Comparison of ENCODE assay signal across 13 cellular contexts in the genomic region with DNA sequence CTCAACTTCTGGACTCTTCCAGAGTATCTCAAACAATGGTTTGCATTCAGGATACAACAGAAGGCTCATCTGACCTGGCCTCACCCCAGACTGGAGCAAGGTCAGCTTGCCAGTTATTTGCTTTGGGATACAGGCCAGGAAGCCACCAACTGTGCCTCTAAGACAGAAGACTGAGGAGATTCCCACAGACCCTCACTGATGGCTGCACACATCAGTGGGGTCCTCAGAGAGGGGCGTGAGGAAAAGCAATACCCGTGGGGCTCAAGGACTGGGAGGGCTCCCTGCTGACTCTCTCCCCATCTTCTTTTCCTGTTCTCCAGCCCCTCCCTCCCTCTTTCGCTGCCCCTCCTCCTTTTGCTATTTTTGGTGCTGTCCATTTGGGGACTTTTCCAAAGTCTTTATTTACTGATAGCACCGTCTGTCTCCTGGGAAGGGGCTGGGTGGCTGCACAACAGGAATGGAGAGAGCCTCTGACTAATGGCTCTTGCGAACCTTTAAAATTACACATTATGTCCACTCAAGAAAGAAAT. TPM values are rescaled to one million over a fixed set of nuclear protein-coding genes. Genes with fewer than 3 reads are reported as not detected.
DNase-seq lines count a peak whose midpoint lies in the region; ATAC-seq and TF ChIP-seq lines count a peak whose summit lies in the region.
"Had no signal": no experiment of that assay in that cellular context is flagged by ENCODE, and none has a peak within 500 bp of the region (broad histone marks: within the 10 kb centered on the region; RNA-seq: fewer than 3 reads in every experiment).

No MANE protein-coding gene starts in this region.

- no peaks in the 10 kb centered on the region for H3K36me3 ChIP-seq in muscle layer of duodenum (ENCODE audit: control insufficient read depth in 1 of 2, insufficient read depth in 2 of 2, low read length in 2 of 2)
- no peaks in the 10 kb centered on the region for H3K36me3 ChIP-seq in MG63
- H3K36me3 ChIP-seq: colonic mucosa had no signal

- no peak for TF ChIP-seq POLR2A in GM18505 (IDR thresholded peaks at IDR 0.05; ENCODE audit: borderline replicate concordance, extremely low read depth, insufficient read depth, insufficient read length)

- H3K4me3 ChIP-seq in epithelial cell of proximal tubule (ENCODE audit: low read depth, low read length) (peak overlapping the region; percentile 28), muscle layer of duodenum (ENCODE audit: low read depth in 1 of 2, low read length in 2 of 2) (no peak overlapping the region), MG63 (no peak overlapping the region)
- H3K4me3 ChIP-seq: colonic mucosa, PC-9 had no signal

- ATAC-seq in Right ventricle myocardium inferior: peak; percentile 65
- ATAC-seq in GM18505 (IDR thresholded peaks at IDR 0.05; ENCODE audit: unreplicated experiment): no peak

- TF ChIP-seq CTCF in epithelial cell of proximal tubule (conservative IDR thresholded peaks at IDR 0.05; ENCODE audit: low read depth, low read length): no peak

- H3K4me1 ChIP-seq in muscle layer of duodenum (ENCODE audit: control insufficient read depth in 1 of 2, insufficient read depth in 2 of 2, low read length in 2 of 2): peaks cover 37 to 38% of the 10 kb centered on the region in 2 donors

- H3K27ac ChIP-seq in muscle layer of duodenum (ENCODE audit: low read length): peak overlapping the region; percentile 50
- H3K27ac ChIP-seq: PC-9, VCaP had no signal

- H3K27me3 ChIP-seq in muscle layer of duodenum (ENCODE audit: low read depth, low read length): no peaks in the 10 kb centered on the region
- no peaks in the 10 kb centered on the region for H3K27me3 ChIP-seq in MG63
- H3K27me3 ChIP-seq: colonic mucosa had no signal

- peak; percentile 70 for DNase-seq in Right ventricle myocardium inferior (ENCODE audit: missing footprints)
- DNase-seq in cardiac septum (ENCODE audit: low spot score): no peak
- DNase-seq in epithelial cell of proximal tubule (ENCODE audit: low read depth): peak; percentile 84
- DNase-seq in MG63: no peak
- DNase-seq in SKM-1 treated with dmso at 0.1 percent for 144 hours (lab: John Stamatoyannopoulos, UW; ENCODE audit: unreplicated experiment): no peak
- DNase-seq in NCI-H146 (lab: John Stamatoyannopoulos, UW): no peak
- DNase-seq: colonic mucosa, naive B cell, NCI-H1105 treated with DMSO at 0.1 percent for 48 hours, PC-9 had no signal

- H3K9me3 ChIP-seq in muscle layer of duodenum (ENCODE audit: control insufficient read depth in 1 of 2, low read length in 2 of 2) (no peaks in the 10 kb centered on the region), MG63 (no peaks in the 10 kb centered on the region)
- H3K9me3 ChIP-seq: colonic mucosa had no signal

- intact Hi-C loops in Right ventricle myocardium inferior (cut with DNase I) (loop anchor here (10.0 kb wide), 1 partner anchor 372 kb away; no protein-coding TSS in a partner anchor), cardiac septum (cut with DNase I) (no loop called here)

RNA-seq across cellular contexts. Expression of gene RELL1, which starts 23.2 kb away (rescaled TPM):
- total RNA-seq in Right ventricle myocardium inferior (23.6 TPM), cardiac septum (40.6 TPM), epithelial cell of proximal tubule (45.8 and 69.7 TPM in 2 replicates)
- total RNA-seq in MG63 (2014; rRNA removed; shearing (Covaris generic); ENCODE audit: low replicate concordance): 14.4 and 28.9 TPM in 2 replicates

Comparison
In these comparisons a context has a peak if more than half of its experiments do, and no peak if none do; other contexts are left out.
1. DNase-seq: peak in Right ventricle myocardium inferior (single experiment) and epithelial cell of proximal tubule (single experiment); none in cardiac septum (single experiment), MG63 (single experiment), SKM-1 treated with dmso at 0.1 percent for 144 hours (single experiment) and NCI-H146 (single experiment).